ENCODE assay signal across 23 cellular contexts in the genomic region with DNA sequence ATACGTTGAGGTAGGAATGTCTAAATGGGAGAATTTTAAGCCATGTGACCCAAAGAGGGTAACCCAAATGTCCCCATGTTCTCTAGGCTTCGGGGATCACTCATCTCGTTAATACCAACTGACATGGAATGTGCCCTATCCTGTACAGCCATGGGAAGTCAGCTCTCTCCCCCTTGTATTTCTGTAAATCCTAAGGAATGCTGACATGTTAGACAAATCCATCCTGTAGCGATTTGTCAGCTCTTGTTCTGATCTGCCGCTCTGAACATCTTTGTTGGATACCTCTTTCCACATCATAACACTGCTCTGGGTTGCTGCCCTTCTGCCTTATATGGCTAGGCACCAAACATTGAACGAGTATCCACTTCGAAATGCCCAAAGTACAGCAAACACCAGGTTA.
"Had no signal": no experiment of that assay in that cellular context is flagged by ENCODE, and none has a peak within 500 bp of the region (broad histone marks: within the 10 kb centered on the region; RNA-seq: fewer than 3 reads in every experiment).

No MANE protein-coding gene starts in this region.

- FAIRE-seq: astrocyte, TTC549 had no signal

- H3K36me3 ChIP-seq: gastrocnemius medialis, ovary, prostate gland, WERI-Rb-1 had no signal

- H3K4me3 ChIP-seq: coronary artery, gastrocnemius medialis, ovary, prostate gland, testis had no signal

- H3K27ac Mint-ChIP-seq: activated CD8-positive, alpha-beta T cell treated with anti-CD3 and anti-CD28 coated beads, Interleukin-2, amount 10 ng/mL, durations not matched to agents 7 days and 5 days; activated naive CD4-positive, alpha-beta T cell treated with anti-CD3 and anti-CD28 coated beads, Interleukin-2, amount 50 U/mL, for 24 hours; natural killer cell treated with Interleukin-12 subunit alpha and Interleukin-12 subunit beta and Interleukin-15 and Interleukin-18, amount 100 ng/mL, for 72 hours; stimulated activated naive B cell treated with anti-CD40 and anti-IgM and Interleukin-4, amounts not matched to agents 10 μg/mL and 1 μg/mL and 100 μg/mL, for 72 hours had no signal

- ATAC-seq: activated CD8-positive, alpha-beta T cell treated with anti-CD3 and anti-CD28 coated beads, Interleukin-2, amount 10 ng/mL, durations not matched to agents 7 days and 5 days; gastrocnemius medialis; left ventricle myocardium superior; natural killer cell treated with Interleukin-12 subunit alpha and Interleukin-12 subunit beta and Interleukin-15 and Interleukin-18, amount 100 ng/mL, for 72 hours; right cardiac atrium; SK-N-SH treated with all-trans-retinoic acid at 6 μM for 48 hours; stimulated activated naive B cell treated with anti-CD40 and anti-IgM and Interleukin-4, amounts not matched to agents 10 μg/mL and 1 μg/mL and 100 μg/mL, for 72 hours had no signal

- H3K27me3 ChIP-seq: gastrocnemius medialis, ovary, testis had no signal

- H3K4me1 Mint-ChIP-seq: activated naive CD4-positive, alpha-beta T cell treated with anti-CD3 and anti-CD28 coated beads, Interleukin-2, amount 50 U/mL, for 24 hours; stimulated activated naive B cell treated with anti-CD40 and anti-IgM and Interleukin-4, amounts not matched to agents 10 μg/mL and 1 μg/mL and 100 μg/mL, for 72 hours had no signal

- H3K4me1 ChIP-seq: gastrocnemius medialis, prostate gland, testis had no signal

- DNase-seq: activated CD4-positive, alpha-beta T cell treated with anti-CD3 and anti-CD28 coated beads, Interleukin-2, amount 50 U/mL, for 1 hour; activated CD4-positive, CD25-positive, alpha-beta regulatory T cell treated with anti-CD3 and anti-CD28 coated beads, Interleukin-2, amount 50 U/mL, for 72 hours; activated CD8-positive, alpha-beta T cell treated with anti-CD3 and anti-CD28 coated beads, Interleukin-2, amount 10 ng/mL, durations not matched to agents 7 days and 5 days; activated gamma-delta T cell treated with Interleukin-2 at 50 U/mL for 16 hours; erythroblast; gastrocnemius medialis; hippocampal formation; left ventricle myocardium superior; midbrain; ovary; right cardiac atrium; stimulated activated CD4-positive, alpha-beta T cell treated with anti-CD3 and anti-CD28 coated beads, Interleukin-1b, Interleukin-23, amount 100 ng/mL, for 48 hours; stimulated activated naive B cell treated with anti-CD40 and anti-IgM and Interleukin-4, amounts not matched to agents 10 μg/mL and 1 μg/mL and 100 μg/mL, for 72 hours; testis; trophoblast cell; WERI-Rb-1 had no signal

- H3K36me3 Mint-ChIP-seq: activated naive CD4-positive, alpha-beta T cell treated with anti-CD3 and anti-CD28 coated beads, Interleukin-2, amount 50 U/mL, for 24 hours; natural killer cell treated with Interleukin-12 subunit alpha and Interleukin-12 subunit beta and Interleukin-15 and Interleukin-18, amount 100 ng/mL, for 72 hours; stimulated activated naive B cell treated with anti-CD40 and anti-IgM and Interleukin-4, amounts not matched to agents 10 μg/mL and 1 μg/mL and 100 μg/mL, for 72 hours had no signal

- H3K27me3 Mint-ChIP-seq: activated naive CD4-positive, alpha-beta T cell treated with anti-CD3 and anti-CD28 coated beads, Interleukin-2, amount 50 U/mL, for 24 hours; natural killer cell treated with Interleukin-12 subunit alpha and Interleukin-12 subunit beta and Interleukin-15 and Interleukin-18, amount 100 ng/mL, for 72 hours; stimulated activated naive B cell treated with anti-CD40 and anti-IgM and Interleukin-4, amounts not matched to agents 10 μg/mL and 1 μg/mL and 100 μg/mL, for 72 hours had no signal

- H3K9me3 Mint-ChIP-seq: activated naive CD4-positive, alpha-beta T cell treated with anti-CD3 and anti-CD28 coated beads, Interleukin-2, amount 50 U/mL, for 24 hours had no signal

- H3K4me3 Mint-ChIP-seq: activated CD8-positive, alpha-beta T cell treated with anti-CD3 and anti-CD28 coated beads, Interleukin-2, amount 10 ng/mL, durations not matched to agents 7 days and 5 days; activated naive CD4-positive, alpha-beta T cell treated with anti-CD3 and anti-CD28 coated beads, Interleukin-2, amount 50 U/mL, for 24 hours; natural killer cell treated with Interleukin-12 subunit alpha and Interleukin-12 subunit beta and Interleukin-15 and Interleukin-18, amount 100 ng/mL, for 72 hours; stimulated activated naive B cell treated with anti-CD40 and anti-IgM and Interleukin-4, amounts not matched to agents 10 μg/mL and 1 μg/mL and 100 μg/mL, for 72 hours had no signal

- H3K9me3 ChIP-seq: gastrocnemius medialis, ovary, prostate gland, testis had no signal

- H3K27ac ChIP-seq: coronary artery, gastrocnemius medialis, ovary, prostate gland, testis, WERI-Rb-1 had no signal
